In the genomic region with DNA sequence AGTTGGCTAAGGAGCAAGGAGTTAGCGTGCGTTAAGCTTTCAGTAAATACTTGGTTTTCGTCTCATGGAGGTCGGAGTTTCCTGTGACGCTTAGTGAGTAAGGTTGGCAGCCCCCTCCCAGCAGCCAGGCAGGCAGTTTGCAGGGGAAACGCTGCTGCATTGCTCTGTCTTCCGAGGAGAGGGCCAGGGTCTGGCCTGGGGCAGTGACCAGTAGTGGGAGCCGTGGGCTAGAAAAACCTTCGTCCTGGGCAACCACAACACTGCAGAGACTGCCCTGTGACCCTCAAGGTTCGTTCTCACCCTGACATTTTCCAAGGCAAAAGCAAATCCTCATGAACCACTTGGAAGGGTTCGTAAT, we compare ENCODE assay signal across 6 cellular contexts. TPM values are rescaled to one million over a fixed set of nuclear protein-coding genes. Genes with fewer than 3 reads are reported as not detected.
DNase-seq lines count a peak whose midpoint lies in the region; ATAC-seq and TF ChIP-seq lines count a peak whose summit lies in the region.

No MANE protein-coding gene starts in this region.

- DNase-seq in AG04449 (ENCODE audit: low read depth, low spot score) = no peak
- DNase-seq in HL-60 (ENCODE audit: low read depth in 1 of 2, low spot score in 1 of 2) = no peak
- DNase-seq in dermis blood vessel endothelial cell = peak; percentile 48
- DNase-seq in progenitor cell of endocrine pancreas (ENCODE audit: low spot score, unreplicated experiment) = no peak
- no peak for DNase-seq in kidney glomerular epithelial cell (lab: John Stamatoyannopoulos, UW)

- peak overlapping the region; percentile 97 for H3K27ac Mint-ChIP-seq in progenitor cell of endocrine pancreas

- peak overlapping the region; percentile 97 for H3K4me3 Mint-ChIP-seq in progenitor cell of endocrine pancreas (ENCODE audit: low read depth)

- H3K4me3 ChIP-seq in AG04449 (ENCODE audit: low read depth, low read length) (peak overlapping the region; percentile 98), HL-60 (replicated peaks; ENCODE audit: insufficient read depth, low read length) (peak overlapping the region; percentile 98)

- H3K27ac ChIP-seq in HL-60 (replicated peaks) = peak overlapping the region; percentile 71

- TF ChIP-seq CTCF in AG04449 (IDR thresholded peaks at IDR 0.05; ENCODE audit: insufficient read depth, low read length, missing control alignments) (no peak), HL-60 (IDR thresholded peaks at IDR 0.05; ENCODE audit: insufficient read depth, low read length) (no peak), progenitor cell of endocrine pancreas (IDR thresholded peaks at IDR 0.05; ENCODE audit: unreplicated experiment) (peak; percentile 24)

- POLR2A ChIA-PET in AG04449 (lab: Yijun Ruan, JAX) = interaction anchor here (0.7 to 0.9 kb wide), 4 partner anchors 26 to 151 kb away, joined by 3 to 4 read pairs (median 4); no protein-coding TSS in a partner anchor

- ATAC-seq in HG03565 (IDR thresholded peaks at IDR 0.05; ENCODE audit: unreplicated experiment) = no peak

- H3K27me3 Mint-ChIP-seq in progenitor cell of endocrine pancreas = no peaks in the 10 kb centered on the region

- peaks cover 30% of the 10 kb centered on the region for H3K4me1 Mint-ChIP-seq in progenitor cell of endocrine pancreas (ENCODE audit: low read depth)

- CTCF ChIA-PET in AG04449 (lab: Yijun Ruan, JAX) = interaction anchor here (0.8 to 3.2 kb wide), 4 partner anchors 25 to 191 kb away, joined by 3 to 11 read pairs (median 3); a partner anchor contains a TSS

- H3K9me3 Mint-ChIP-seq in progenitor cell of endocrine pancreas (ENCODE audit: low read depth) = no peaks in the 10 kb centered on the region

- H3K27me3 ChIP-seq in HL-60 (ENCODE audit: insufficient read depth, poor library complexity, severe bottlenecking) = no peaks in the 10 kb centered on the region

- no peaks in the 10 kb centered on the region for H3K36me3 Mint-ChIP-seq in progenitor cell of endocrine pancreas (ENCODE audit: insufficient read depth)

RNA-seq across cellular contexts. Expression of a gene that starts 0.4 kb away (rescaled TPM):
- total RNA-seq in dermis blood vessel endothelial cell (12.6 and 13.5 TPM in 2 replicates), progenitor cell of endocrine pancreas (29.1 and 30.6 TPM in 2 replicates)

RNA-seq across cellular contexts. Expression of a gene that starts 0.6 kb away (rescaled TPM):
- total RNA-seq in dermis blood vessel endothelial cell (76.1 and 93.5 TPM in 2 replicates), progenitor cell of endocrine pancreas (116 and 119 TPM in 2 replicates)

RNA-seq across cellular contexts. Expression of a gene that starts 40.7 kb away (rescaled TPM):
- total RNA-seq in dermis blood vessel endothelial cell (28.2 and 28.9 TPM in 2 replicates), progenitor cell of endocrine pancreas (21.6 and 24.9 TPM in 2 replicates)

RNA-seq across cellular contexts. Expression of a gene that starts 54.2 kb away (rescaled TPM):
- total RNA-seq in dermis blood vessel endothelial cell = 14.1 and 19.6 TPM in 2 replicates
- total RNA-seq in progenitor cell of endocrine pancreas = 79.4 and 87.0 TPM in 2 replicates
